8 cellular contexts compared by ENCODE assay signal in the genomic region with DNA sequence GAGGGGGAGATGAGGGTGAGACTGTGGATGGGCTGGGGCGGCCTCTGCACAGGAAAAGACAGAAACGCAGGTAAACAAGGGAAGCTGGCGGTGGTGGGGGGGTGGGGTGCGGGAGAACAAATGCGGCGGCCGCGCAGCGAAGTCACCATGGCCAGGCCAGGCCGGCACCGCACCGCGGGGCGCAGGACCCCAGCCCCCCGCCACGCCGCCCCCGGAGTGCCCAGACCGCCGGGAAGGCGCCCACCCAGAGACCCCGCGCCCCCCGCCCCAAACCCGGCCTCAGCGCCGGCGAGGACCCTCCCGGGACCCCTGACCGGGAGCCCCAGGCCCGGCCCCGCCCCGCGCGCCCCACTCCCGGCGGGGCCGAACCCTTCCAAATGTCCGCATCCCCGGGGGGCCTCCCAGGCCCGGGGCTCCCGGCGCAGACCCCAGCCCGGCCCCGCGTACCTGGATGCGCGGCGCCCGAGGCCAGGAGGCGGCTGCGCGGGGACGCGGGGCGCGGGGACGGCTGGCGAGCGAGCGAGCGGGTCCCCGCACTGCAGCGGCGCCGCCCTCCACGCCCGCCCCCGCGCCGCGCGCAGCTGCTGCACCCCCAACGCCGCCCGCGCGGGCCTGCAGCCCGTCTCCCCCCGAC. TPM values are rescaled to one million over a fixed set of nuclear protein-coding genes. Genes with fewer than 3 reads are reported as not detected.
DNase-seq lines count a peak whose midpoint lies in the region; ATAC-seq and TF ChIP-seq lines count a peak whose summit lies in the region.

No MANE protein-coding gene starts in this region.

- H3K9ac ChIP-seq in ES-I3 (ENCODE audit: low read depth, low read length) = peak overlapping the region; percentile 41; the same call in 1 of the 2 replicates

- peak overlapping the region; percentile 52 for H3K4me3 Mint-ChIP-seq in progenitor cell of endocrine pancreas (ENCODE audit: low read depth)

- peak overlapping the region; percentile 64; the same call in 1 of the 2 replicates for H3K27ac ChIP-seq in VCaP

- DNase-seq in foreskin fibroblast (peak in 1 of 2 donors; percentile 38), progenitor cell of endocrine pancreas (ENCODE audit: low spot score, unreplicated experiment) (no peak), NCI-H510A treated with DMSO at 0.1 percent for 48 hours (lab: John Stamatoyannopoulos, UW) (no peak), putamen (ENCODE audit: low spot score) (no peak)

- H3K4me3 ChIP-seq in foreskin fibroblast (ENCODE audit: low read depth in 1 of 2, low read length in 2 of 2) = peak overlapping the region; percentile 33 to 43

- H3K9me3 ChIP-seq in ES-I3 (ENCODE audit: control insufficient read depth, insufficient read depth, low read length) = no peaks in the 10 kb centered on the region

- H3K4me1 ChIP-seq in ES-I3 (ENCODE audit: insufficient read depth, low read length) = no peaks in the 10 kb centered on the region

- no peaks in the 10 kb centered on the region for H3K9me3 Mint-ChIP-seq in progenitor cell of endocrine pancreas (ENCODE audit: low read depth)

- H3K4me1 Mint-ChIP-seq in progenitor cell of endocrine pancreas (ENCODE audit: low read depth) = peaks cover 8% of the 10 kb centered on the region

- H3K27ac Mint-ChIP-seq in progenitor cell of endocrine pancreas = no peak overlapping the region

- TF ChIP-seq CTCF in VCaP (conservative IDR thresholded peaks at IDR 0.05) (no peak), foreskin fibroblast (IDR thresholded peaks at IDR 0.05; ENCODE audit: low read depth, low read length) (no peak), progenitor cell of endocrine pancreas (IDR thresholded peaks at IDR 0.05; ENCODE audit: unreplicated experiment) (no peak)

- H3K27me3 Mint-ChIP-seq in progenitor cell of endocrine pancreas = no peaks in the 10 kb centered on the region

- ATAC-seq in GM19467 (IDR thresholded peaks at IDR 0.05; ENCODE audit: unreplicated experiment) (no peak), HG03521 (IDR thresholded peaks at IDR 0.05; ENCODE audit: unreplicated experiment) (no peak)

- H3K36me3 Mint-ChIP-seq in progenitor cell of endocrine pancreas (ENCODE audit: insufficient read depth) = peaks cover 12% of the 10 kb centered on the region

- H3K36me3 ChIP-seq in ES-I3 (ENCODE audit: insufficient read depth, low read length) = no peaks in the 10 kb centered on the region

RNA-seq across cellular contexts. Expression of a gene that starts 14.4 kb away (rescaled TPM):
- 46.7 and 51.0 TPM in 2 replicates for total RNA-seq in progenitor cell of endocrine pancreas

RNA-seq across cellular contexts. Expression of a gene that starts 15.0 kb away (rescaled TPM):
- total RNA-seq in progenitor cell of endocrine pancreas = 51.6 and 54.2 TPM in 2 replicates
